8 cellular contexts compared by ENCODE assay signal in the genomic region with DNA sequence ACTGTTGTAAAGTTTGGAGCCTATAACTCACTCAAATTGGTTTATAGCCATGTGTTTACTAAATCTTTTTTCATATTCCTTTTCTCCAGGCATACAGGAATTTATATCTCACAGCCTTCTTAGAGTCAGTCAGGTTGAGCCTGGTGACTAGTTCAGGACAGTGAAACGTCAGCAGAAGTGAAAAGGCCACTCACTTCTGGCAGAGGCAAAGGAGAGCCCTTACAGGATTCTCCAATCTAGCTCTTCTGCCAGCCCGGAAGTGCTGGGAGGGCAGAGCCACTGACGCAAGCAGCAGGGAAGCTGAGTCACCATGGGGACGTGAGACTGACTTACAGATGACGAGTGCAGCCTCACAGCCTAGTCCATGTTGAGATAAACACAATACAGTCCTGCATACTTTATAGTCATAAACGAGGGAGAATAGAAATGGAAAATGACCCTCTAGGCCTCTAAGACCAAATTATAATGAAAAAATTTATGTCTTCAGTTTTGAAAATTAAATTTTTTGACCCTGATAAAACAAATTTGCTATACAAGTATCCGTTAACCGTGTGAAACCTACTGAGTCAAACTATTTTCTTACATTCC. TPM values are rescaled to one million over a fixed set of nuclear protein-coding genes. Genes with fewer than 3 reads are reported as not detected.
A peak's percentile ranks its signal among the peaks of the same experiment; 100 is the strongest.
DNase-seq lines count a peak whose midpoint lies in the region; ATAC-seq, FAIRE-seq and TF ChIP-seq lines count a peak whose summit lies in the region.

No MANE protein-coding gene starts in this region.

- H3K27me3 ChIP-seq in A673 (replicated peaks; ENCODE audit: insufficient read depth, low read depth, low read length, poor library complexity): no peaks in the 10 kb centered on the region
- H3K27me3 ChIP-seq in HepG2 (ENCODE audit: control insufficient read depth in 1 of 2, insufficient read depth in 2 of 2, low read length in 2 of 2): peaks cover 0 to 4% of the 10 kb centered on the region in 2 experiments; a peak in 1 of 5 replicates

- BruUV-seq in A673 (replicated peaks; lab: Mats Ljungman, UMichigan): no TSS peak
- BruUV-seq in HepG2 (replicated peaks; lab: Mats Ljungman, UMichigan): no TSS peak

- H3K79me2 ChIP-seq in HepG2 (ENCODE audit: insufficient read depth, low read length): peaks cover 33% of the 10 kb centered on the region

- peak overlapping the region; percentile 43 for H2AFZ ChIP-seq in HepG2 (ENCODE audit: low read length)

- POLR2A ChIA-PET in A673 (lab: Charles Lee; ENCODE audit: low non-redundant PET): no interaction called here
- POLR2A ChIA-PET in HepG2 (lab: Yijun Ruan, JAX): interaction anchor here (0.6 to 1.6 kb wide), 12 partner anchors 8 to 225 kb away, joined by 3 to 21 read pairs (median 4); no protein-coding TSS in a partner anchor

- H3K9me3 ChIP-seq in A673 (ENCODE audit: low read depth, low read length, poor library complexity, severe bottlenecking) (no peaks in the 10 kb centered on the region), HepG2 (ENCODE audit: low read length) (no peaks in the 10 kb centered on the region)

- H3K27ac ChIP-seq in A673 (ENCODE audit: low read depth, low read length, poor library complexity, severe bottlenecking) (peak overlapping the region; percentile 95), HepG2 (ENCODE audit: extremely low read length, insufficient read depth, low read length) (peak overlapping the region; percentile 94)

- 2% methylated on average over 8 of the region's 8 CpGs for WGBS in HepG2 (ENCODE audit: low lambda C conversion rate)

- intact Hi-C loops in A673 (cut with micrococcal nuclease; ENCODE audit: unreplicated experiment): loop anchor here (5.0 to 10.0 kb wide), 2 partner anchors 103 to 156 kb away; partner anchors contain the start of gene STK38
- intact Hi-C loops in HepG2 (cut with micrococcal nuclease; ENCODE audit: unreplicated experiment): loop anchor here (5.0 kb wide), 1 partner anchor 106 kb away; the partner anchor contains the start of gene STK38

- no peak for TF ChIP-seq CTCF in A673 (conservative IDR thresholded peaks at IDR 0.05; ENCODE audit: low read depth, low read length)
- no peak for TF ChIP-seq CTCF in HepG2 (CRISPR knock-in tag; IDR thresholded peaks at IDR 0.05)

- TF ChIP-seq POLR2A in HepG2 (IDR thresholded peaks at IDR 0.05; ENCODE audit: insufficient read depth in 1 of 2, low read depth in 2 of 2, low read length in 2 of 2): peak; percentile 74 to 82

- peak overlapping the region; percentile 90 for H3K4me2 ChIP-seq in HepG2 (ENCODE audit: low read depth, low read length)

- TF ChIP-seq EP300 in HepG2 (IDR thresholded peaks at IDR 0.05; ENCODE audit: low read depth in 2 of 2, low read length in 2 of 2): 0 out of 4 replicates have a peak, but pooled peaks have one; percentile 25 to 35
- TF ChIP-seq EP300 in HepG2 (CRISPR knock-in tag; IDR thresholded peaks at IDR 0.05; ENCODE audit: borderline replicate concordance): 0 out of 2 replicates have a peak, but pooled peaks have one; percentile 52

- in situ Hi-C loops in HepG2 (cut with HindIII; ENCODE audit: extremely low pct_ligation_motif_present, low pct_unique_long_range_greater_than_20kb): loop anchor here (5.0 kb wide), 1 partner anchor 156 kb away; no protein-coding TSS in a partner anchor

- peaks cover 36% of the 10 kb centered on the region for H3K4me1 ChIP-seq in A673 (ENCODE audit: insufficient read depth, low read length, poor library complexity, severe bottlenecking)
- peaks cover 52% of the 10 kb centered on the region for H3K4me1 ChIP-seq in HepG2 (ENCODE audit: insufficient read depth, low read length)

- no peaks in the 10 kb centered on the region; the same call in 1 of the 2 replicates for H4K20me1 ChIP-seq in HepG2 (ENCODE audit: insufficient read depth, low read length)

- FAIRE-seq in HepG2 (lab: Jason Lieb, UNC): peak; percentile 85

- ATAC-seq in GM18907 (IDR thresholded peaks at IDR 0.05; ENCODE audit: unreplicated experiment): peak; percentile 65
- peak; percentile 62 for ATAC-seq in HG03432 (IDR thresholded peaks at IDR 0.05; ENCODE audit: unreplicated experiment)
- peak; percentile 61 for ATAC-seq in HepG2

- no peak for TF ChIP-seq RAD21 in HepG2 (CRISPR knock-in tag; IDR thresholded peaks at IDR 0.05)

- H3K36me3 ChIP-seq in A673 (ENCODE audit: insufficient read depth, low read length, poor library complexity, severe bottlenecking) (no peaks in the 10 kb centered on the region), HepG2 (replicated peaks in 1 of 2; ENCODE audit: control insufficient read depth in 1 of 2, insufficient read depth in 2 of 2, low read length in 2 of 2) (no peaks in the 10 kb centered on the region; a peak in 1 of 5 replicates)

- DNase-seq in A673 (ENCODE audit: low spot score) (peak; percentile 97), NCI-H69 (lab: John Stamatoyannopoulos, UW) (peak; percentile 98), dedifferentiated amniotic fluid mesenchymal stem cell (ENCODE audit: extremely low spot score) (peak; percentile 97), HepG2 (ENCODE audit: low spot score) (peak; percentile 94)
- peak; percentile 76 for DNase-seq in activated CD4-positive, alpha-beta T cell treated with anti-CD3 and anti-CD28 coated beads, Interleukin-2, amount 50 U/mL, for 1 hour
- peak; percentile 73 to 76 for DNase-seq in stimulated activated CD4-positive, alpha-beta T cell treated with anti-CD3 and anti-CD28 coated beads, Interleukin-2, amount 100 ng/mL, for 48 hours

- H3K4me3 ChIP-seq in A673 (ENCODE audit: low read depth, low read length, poor library complexity, severe bottlenecking) (no peak overlapping the region), HepG2 (replicated peaks in 1 of 3; ENCODE audit: insufficient read depth in 1 of 3, low read depth in 2 of 3, low read length in 3 of 3) (peak overlapping the region; percentile 78 to 93 (median 93))

- peak overlapping the region; percentile 87 for H3K9ac ChIP-seq in HepG2 (ENCODE audit: insufficient read depth, low read depth, low read length)

- CTCF ChIA-PET in A673 (lab: Charles Lee): interaction anchor here (1.0 kb wide), 1 partner anchor 139 kb away, joined by 3 read pairs; no protein-coding TSS in a partner anchor
- CTCF ChIA-PET in HepG2 (lab: Yijun Ruan, JAX; ENCODE audit: low intra/inter-chr PET ratio, low total read pairs): interaction anchor here (0.6 kb wide), 1 partner anchor 159 kb away, joined by 3 read pairs; no protein-coding TSS in a partner anchor

RNA-seq across cellular contexts. Expression of gene PXT1, which starts 1.3 kb away (rescaled TPM):
- 0.13 and 0.21 TPM in 2 replicates for total RNA-seq in A673 (2021)
- total RNA-seq in HepG2 (2016; rRNA removed; fragmentation: Illumina TruSeq; extraction: Trizol): not detected in 2 replicates
- total RNA-seq in HepG2 (2016; cell fraction: cytosol; rRNA removed; fragmentation: Illumina TruSeq; extraction: Trizol; ENCODE audit: low read depth): 0.79 and 0.91 TPM in 2 replicates
- total RNA-seq in HepG2 (2016; cell fraction: insoluble cytoplasmic fraction; rRNA removed; fragmentation: Illumina TruSeq; extraction: Trizol): 0.04 TPM in 1 of 2 replicates, not detected in the other
- 0.28 and 0.40 TPM in 2 replicates for total RNA-seq in HepG2 (2016; cell fraction: membrane; rRNA removed; fragmentation: Illumina TruSeq; extraction: Trizol)
- 0.16 and 0.19 TPM in 2 replicates for total RNA-seq in HepG2 (2016; cell fraction: nucleus; rRNA removed; fragmentation: Illumina TruSeq; extraction: Trizol)
- polyA plus RNA-seq in HepG2 (2011; rRNA removed): 0.04 TPM in 1 of 2 replicates, not detected in the other
- 0.04 and 0.08 TPM in 2 replicates for polyA plus RNA-seq in HepG2 (2011; cell fraction: cytosol; rRNA removed)
- not detected in 2 replicates for polyA plus RNA-seq in HepG2 (2011; cell fraction: nucleus; rRNA removed)
- not detected in 2 replicates for polyA plus RNA-seq in HepG2 (2012)
- not detected in 2 replicates for polyA plus RNA-seq in HepG2 (2016; cell fraction: cytosol; fragmentation: Illumina TruSeq; extraction: Trizol; ENCODE audit: low read depth)
- not detected in 2 replicates for polyA plus RNA-seq in HepG2 (2016; cell fraction: insoluble cytoplasmic fraction; fragmentation: Illumina TruSeq; extraction: Trizol; ENCODE audit: low read depth)
- polyA plus RNA-seq in HepG2 (2016; cell fraction: membrane; fragmentation: Illumina TruSeq; extraction: Trizol; ENCODE audit: low read depth): not detected in 2 replicates
- polyA plus RNA-seq in HepG2 (2016; cell fraction: nucleus; fragmentation: Illumina TruSeq; extraction: Trizol; ENCODE audit: insufficient read depth, low read depth): not detected in 2 replicates
- 0.20 and 0.21 TPM in 2 replicates for polyA minus RNA-seq in HepG2 (2011; rRNA and poly(A)+ RNA removed; ENCODE audit: low replicate concordance)
- polyA minus RNA-seq in HepG2 (2011; cell fraction: cytosol; rRNA and poly(A)+ RNA removed): not detected in 2 replicates
- polyA minus RNA-seq in HepG2 (2011; cell fraction: nucleus; rRNA and poly(A)+ RNA removed): 0.25 and 0.26 TPM in 2 replicates

RNA-seq across cellular contexts. Expression of gene KCTD20, which starts 1.4 kb away (rescaled TPM):
- total RNA-seq in A673 (2021) (69.7 and 72.6 TPM in 2 replicates), HepG2 (2016; rRNA removed; fragmentation: Illumina TruSeq; extraction: Trizol) (67.1 and 103 TPM in 2 replicates)
- 26.7 and 28.2 TPM in 2 replicates for total RNA-seq in HepG2 (2016; cell fraction: cytosol; rRNA removed; fragmentation: Illumina TruSeq; extraction: Trizol; ENCODE audit: low read depth)
- 69.3 and 101 TPM in 2 replicates for total RNA-seq in HepG2 (2016; cell fraction: insoluble cytoplasmic fraction; rRNA removed; fragmentation: Illumina TruSeq; extraction: Trizol)
- total RNA-seq in HepG2 (2016; cell fraction: membrane; rRNA removed; fragmentation: Illumina TruSeq; extraction: Trizol): 84.1 and 87.5 TPM in 2 replicates
- 37.0 and 39.6 TPM in 2 replicates for total RNA-seq in HepG2 (2016; cell fraction: nucleus; rRNA removed; fragmentation: Illumina TruSeq; extraction: Trizol)
- 44.7 and 52.7 TPM in 2 replicates for polyA plus RNA-seq in HepG2 (2011; rRNA removed)
- 32.0 and 41.2 TPM in 2 replicates for polyA plus RNA-seq in HepG2 (2011; cell fraction: cytosol; rRNA removed)
- 11.2 and 17.3 TPM in 2 replicates for polyA plus RNA-seq in HepG2 (2011; cell fraction: nucleus; rRNA removed)
- 41.8 and 45.4 TPM in 2 replicates for polyA plus RNA-seq in HepG2 (2012)
- polyA plus RNA-seq in HepG2 (2016; cell fraction: cytosol; fragmentation: Illumina TruSeq; extraction: Trizol; ENCODE audit: low read depth): 20.4 and 21.4 TPM in 2 replicates
- polyA plus RNA-seq in HepG2 (2016; cell fraction: insoluble cytoplasmic fraction; fragmentation: Illumina TruSeq; extraction: Trizol; ENCODE audit: low read depth): 58.8 and 61.0 TPM in 2 replicates
- 36.6 and 38.4 TPM in 2 replicates for polyA plus RNA-seq in HepG2 (2016; cell fraction: membrane; fragmentation: Illumina TruSeq; extraction: Trizol; ENCODE audit: low read depth)
- 28.5 and 29.9 TPM in 2 replicates for polyA plus RNA-seq in HepG2 (2016; cell fraction: nucleus; fragmentation: Illumina TruSeq; extraction: Trizol; ENCODE audit: insufficient read depth, low read depth)
- polyA minus RNA-seq in HepG2 (2011; rRNA and poly(A)+ RNA removed; ENCODE audit: low replicate concordance): 78.2 and 137 TPM in 2 replicates
- 45.6 and 62.7 TPM in 2 replicates for polyA minus RNA-seq in HepG2 (2011; cell fraction: cytosol; rRNA and poly(A)+ RNA removed)
- 42.6 and 54.1 TPM in 2 replicates for polyA minus RNA-seq in HepG2 (2011; cell fraction: nucleus; rRNA and poly(A)+ RNA removed)

RNA-seq across cellular contexts. Expression of gene ETV7, which starts 53.9 kb away (rescaled TPM):
- 0.33 and 0.58 TPM in 2 replicates for total RNA-seq in A673 (2021)
- not detected in 2 replicates for total RNA-seq in HepG2 (2016; rRNA removed; fragmentation: Illumina TruSeq; extraction: Trizol)
- total RNA-seq in HepG2 (2016; cell fraction: cytosol; rRNA removed; fragmentation: Illumina TruSeq; extraction: Trizol; ENCODE audit: low read depth): not detected in 2 replicates
- total RNA-seq in HepG2 (2016; cell fraction: insoluble cytoplasmic fraction; rRNA removed; fragmentation: Illumina TruSeq; extraction: Trizol): not detected in 2 replicates
- not detected in 2 replicates for total RNA-seq in HepG2 (2016; cell fraction: membrane; rRNA removed; fragmentation: Illumina TruSeq; extraction: Trizol)
- not detected in 2 replicates for total RNA-seq in HepG2 (2016; cell fraction: nucleus; rRNA removed; fragmentation: Illumina TruSeq; extraction: Trizol)
- not detected in 2 replicates for polyA plus RNA-seq in HepG2 (2011; rRNA removed)
- not detected in 2 replicates for polyA plus RNA-seq in HepG2 (2011; cell fraction: cytosol; rRNA removed)
- polyA plus RNA-seq in HepG2 (2011; cell fraction: nucleus; rRNA removed): not detected in 2 replicates
- 0.09 TPM in 1 of 2 replicates, not detected in the other for polyA plus RNA-seq in HepG2 (2012)
- polyA plus RNA-seq in HepG2 (2016; cell fraction: cytosol; fragmentation: Illumina TruSeq; extraction: Trizol; ENCODE audit: low read depth): not detected in 2 replicates
- not detected in 2 replicates for polyA plus RNA-seq in HepG2 (2016; cell fraction: insoluble cytoplasmic fraction; fragmentation: Illumina TruSeq; extraction: Trizol; ENCODE audit: low read depth)
- not detected in 2 replicates for polyA plus RNA-seq in HepG2 (2016; cell fraction: membrane; fragmentation: Illumina TruSeq; extraction: Trizol; ENCODE audit: low read depth)
- not detected in 2 replicates for polyA plus RNA-seq in HepG2 (2016; cell fraction: nucleus; fragmentation: Illumina TruSeq; extraction: Trizol; ENCODE audit: insufficient read depth, low read depth)
- not detected in 2 replicates for polyA minus RNA-seq in HepG2 (2011; rRNA and poly(A)+ RNA removed; ENCODE audit: low replicate concordance)
- not detected in 2 replicates for polyA minus RNA-seq in HepG2 (2011; cell fraction: cytosol; rRNA and poly(A)+ RNA removed)
- not detected in 2 replicates for polyA minus RNA-seq in HepG2 (2011; cell fraction: nucleus; rRNA and poly(A)+ RNA removed)
